In the genomic region with DNA sequence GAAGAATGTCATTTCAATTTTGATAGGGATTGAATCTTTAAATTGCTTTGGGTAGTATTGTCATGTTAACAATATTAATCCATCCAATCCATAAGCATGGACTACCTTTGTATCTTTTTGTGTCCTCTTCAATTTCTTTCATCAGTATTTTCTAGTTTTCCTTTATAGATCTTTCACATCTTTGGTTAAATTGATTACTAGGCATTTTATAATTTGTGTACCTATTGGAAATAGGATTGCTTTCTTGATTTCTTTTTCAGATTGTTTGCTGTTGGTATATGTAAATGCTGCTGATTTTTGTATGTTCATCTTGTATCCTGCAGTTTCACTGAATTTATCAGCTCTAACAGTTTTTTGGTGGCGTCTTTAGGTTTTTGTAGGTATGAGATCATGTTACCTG, we compare ENCODE assay signal across 17 cellular contexts. TPM values are rescaled to one million over a fixed set of nuclear protein-coding genes. Genes with fewer than 3 reads are reported as not detected.
A peak's percentile ranks its signal among the peaks of the same experiment; 100 is the strongest.
DNase-seq lines count a peak whose midpoint lies in the region; ATAC-seq, FAIRE-seq and TF ChIP-seq lines count a peak whose summit lies in the region.
"Had no signal": no experiment of that assay in that cellular context is flagged by ENCODE, and none has a peak within 500 bp of the region (broad histone marks: within the 10 kb centered on the region; RNA-seq: fewer than 3 reads in every experiment).

No MANE protein-coding gene starts in this region.

- H3K4me2 ChIP-seq in HepG2 (ENCODE audit: low read depth, low read length) = no peak overlapping the region
- peak overlapping the region; percentile 58 for H3K4me2 ChIP-seq in Karpas-422 (ENCODE audit: low read depth, low read length, poor library complexity, severe bottlenecking)
- H3K4me2 ChIP-seq in K562 (ENCODE audit: insufficient read depth, low read length) = no peak overlapping the region

- H3K27ac ChIP-seq in HepG2 (ENCODE audit: extremely low read length, insufficient read depth, low read length) = no peak overlapping the region
- no peak overlapping the region for H3K27ac ChIP-seq in right lobe of liver
- peak overlapping the region; percentile 78; the same call in 1 of the 2 replicates for H3K27ac ChIP-seq in Karpas-422 (ENCODE audit: low read length)
- H3K27ac ChIP-seq in K562 (ENCODE audit: extremely low read depth, low read depth, low read length) = no peak overlapping the region
- no peak overlapping the region for H3K27ac ChIP-seq in psoas muscle
- H3K27ac ChIP-seq: GM23248 had no signal

- in situ Hi-C loops in HepG2 (cut with HindIII; ENCODE audit: extremely low pct_ligation_motif_present, low pct_unique_long_range_greater_than_20kb) = no loop called here
- in situ Hi-C loops in K562 (cut with MboI) = no loop called here

- H3K36me3 ChIP-seq in HepG2 (replicated peaks in 1 of 2; ENCODE audit: control insufficient read depth in 1 of 2, insufficient read depth in 2 of 2, low read length in 2 of 2) (peaks cover 7 to 53% of the 10 kb centered on the region in 2 experiments), right lobe of liver (peaks cover 0 to 14% (median 4%) of the 10 kb centered on the region in 4 donors), Karpas-422 (ENCODE audit: insufficient read depth, low read length) (peaks cover 13% of the 10 kb centered on the region; the same call in 1 of the 2 replicates), K562 (ENCODE audit: control insufficient read depth, insufficient read depth, low read length) (peaks cover 39% of the 10 kb centered on the region; the same call in 2 of the 3 replicates), psoas muscle (ENCODE audit: insufficient read depth in 1 of 2, low read depth in 1 of 2) (peaks cover 0 to 53% of the 10 kb centered on the region in 2 donors)

- TF ChIP-seq EP300 in HepG2 (IDR thresholded peaks at IDR 0.05; ENCODE audit: low read depth in 2 of 2, low read length in 2 of 2) (no peak), HepG2 (CRISPR knock-in tag; IDR thresholded peaks at IDR 0.05; ENCODE audit: borderline replicate concordance) (no peak), K562 (IDR thresholded peaks at IDR 0.05; ENCODE audit: low read length) (no peak)

- ATAC-seq in HepG2 = no peak
- ATAC-seq in right lobe of liver = no peak
- no peak for ATAC-seq in K562
- no peak for ATAC-seq in psoas muscle

- no peaks in the 10 kb centered on the region for H3K9me1 ChIP-seq in K562 (ENCODE audit: control insufficient read depth, insufficient read depth, low read length)

- CTCF ChIA-PET in HepG2 (lab: Yijun Ruan, JAX; ENCODE audit: low intra/inter-chr PET ratio, low total read pairs) (no interaction called here), K562 (lab: Yijun Ruan, JAX; ENCODE audit: low intra/inter-chr PET ratio) (no interaction called here)

- DNase-seq in HepG2 (ENCODE audit: low spot score) = no peak
- DNase-seq in right lobe of liver = no peak
- no peak for DNase-seq in Karpas-422
- DNase-seq in K562 (ENCODE audit: extremely low read depth in 1 of 4, low spot score in 3 of 4) = no peak
- no peak for DNase-seq in psoas muscle
- DNase-seq in NCI-H2227 (lab: John Stamatoyannopoulos, UW; ENCODE audit: unreplicated experiment) = no peak
- DNase-seq: ACHN; BE2C; C1 segment of cervical spinal cord; Caco-2; CD4-positive, alpha-beta T cell; GDM1; GM23248 had no signal

- no TSS peak for BruUV-seq in HepG2 (replicated peaks; lab: Mats Ljungman, UMichigan)
- no TSS peak for BruUV-seq in K562 (replicated peaks; lab: Mats Ljungman, UMichigan)

- TF ChIP-seq CTCF in HepG2 (CRISPR knock-in tag; IDR thresholded peaks at IDR 0.05) (no peak), right lobe of liver (IDR thresholded peaks at IDR 0.05) (no peak), K562 (IDR thresholded peaks at IDR 0.05 in 2 of 3, conservative IDR thresholded peaks at IDR 0.05 in 1 of 3; ENCODE audit: insufficient read depth in 2 of 3, low read depth in 1 of 3, low read length in 3 of 3) (no peak), psoas muscle (IDR thresholded peaks at IDR 0.05) (no peak)

- H4K20me1 ChIP-seq in HepG2 (ENCODE audit: insufficient read depth, low read length) = no peaks in the 10 kb centered on the region
- no peaks in the 10 kb centered on the region for H4K20me1 ChIP-seq in Karpas-422 (ENCODE audit: insufficient read depth, low read depth, low read length)
- no peaks in the 10 kb centered on the region for H4K20me1 ChIP-seq in K562 (replicated peaks; ENCODE audit: control insufficient read depth, insufficient read depth, low read length)

- no peak overlapping the region for H3K9ac ChIP-seq in HepG2 (ENCODE audit: insufficient read depth, low read depth, low read length)
- H3K9ac ChIP-seq in Karpas-422 (ENCODE audit: low read length) = peak overlapping the region; percentile 1; the same call in 1 of the 2 replicates
- H3K9ac ChIP-seq in K562 (ENCODE audit: insufficient read depth in 1 of 2, low read depth in 2 of 2, low read length in 2 of 2) = no peak overlapping the region
- H3K9ac ChIP-seq: GM23248 had no signal

- intact Hi-C loops in HepG2 (cut with micrococcal nuclease; ENCODE audit: unreplicated experiment) (no loop called here), right lobe of liver (cut with DNase I) (no loop called here), K562 (cut with micrococcal nuclease) (no loop called here), psoas muscle (cut with DNase I) (no loop called here)

- POLR2A ChIA-PET in HepG2 (lab: Yijun Ruan, JAX) (no interaction called here), K562 (lab: Yijun Ruan, JAX) (no interaction called here)

- H3K4me1 ChIP-seq in HepG2 (ENCODE audit: insufficient read depth, low read length) = no peaks in the 10 kb centered on the region
- no peaks in the 10 kb centered on the region for H3K4me1 ChIP-seq in right lobe of liver
- H3K4me1 ChIP-seq in Karpas-422 (ENCODE audit: low read length) = peaks cover 28% of the 10 kb centered on the region
- H3K4me1 ChIP-seq in K562 (replicated peaks in 1 of 2; ENCODE audit: control insufficient read depth in 2 of 2, insufficient read depth in 2 of 2, low read length in 2 of 2) = no peaks in the 10 kb centered on the region
- H3K4me1 ChIP-seq in psoas muscle = no peaks in the 10 kb centered on the region
- H3K4me1 ChIP-seq: BE2C, Caco-2 had no signal

- TF ChIP-seq POLR2A in HepG2 (IDR thresholded peaks at IDR 0.05; ENCODE audit: insufficient read depth in 1 of 2, low read depth in 2 of 2, low read length in 2 of 2) (no peak), right lobe of liver (IDR thresholded peaks at IDR 0.05) (no peak), K562 (conservative IDR thresholded peaks at IDR 0.05) (no peak)

- H2AFZ ChIP-seq in HepG2 (ENCODE audit: low read length) (no peak overlapping the region), Karpas-422 (ENCODE audit: low read length) (no peak overlapping the region), K562 (ENCODE audit: low read depth, low read length) (no peak overlapping the region)
- H2AFZ ChIP-seq: GM23248 had no signal

- no peak for TF ChIP-seq RAD21 in HepG2 (CRISPR knock-in tag; IDR thresholded peaks at IDR 0.05)
- TF ChIP-seq RAD21 in K562 (CRISPR knock-in tag; conservative IDR thresholded peaks at IDR 0.05 in 1 of 2, IDR thresholded peaks at IDR 0.05 in 1 of 2) = no peak

- H3K79me2 ChIP-seq in HepG2 (ENCODE audit: insufficient read depth, low read length) (peaks cover 22% of the 10 kb centered on the region), Karpas-422 (ENCODE audit: low read length) (peaks cover 61% of the 10 kb centered on the region), K562 (ENCODE audit: control insufficient read depth, insufficient read depth, low read length) (peaks cover 16% of the 10 kb centered on the region)

- H3K27me3 ChIP-seq in HepG2 (ENCODE audit: control insufficient read depth in 1 of 2, insufficient read depth in 2 of 2, low read length in 2 of 2) (no peaks in the 10 kb centered on the region), right lobe of liver (no peaks in the 10 kb centered on the region), Karpas-422 (ENCODE audit: low read length) (no peaks in the 10 kb centered on the region), K562 (ENCODE audit: control insufficient read depth in 2 of 2, insufficient read depth in 2 of 2, low read length in 2 of 2) (no peaks in the 10 kb centered on the region), psoas muscle (ENCODE audit: insufficient read depth in 3 of 3, low read length in 2 of 3) (no peaks in the 10 kb centered on the region)
- H3K27me3 ChIP-seq: BE2C had no signal

- FAIRE-seq in HepG2 (lab: Jason Lieb, UNC) (no peak), K562 (lab: Jason Lieb, UNC) (no peak)
- FAIRE-seq: D721Med, GM12892, GM18507 had no signal

- H3K9me3 ChIP-seq in HepG2 (ENCODE audit: low read length) (no peaks in the 10 kb centered on the region), right lobe of liver (no peaks in the 10 kb centered on the region), Karpas-422 (ENCODE audit: low read length) (no peaks in the 10 kb centered on the region), K562 (replicated peaks; ENCODE audit: control insufficient read depth, insufficient read depth, low read depth, low read length) (no peaks in the 10 kb centered on the region), psoas muscle (no peaks in the 10 kb centered on the region)
- H3K9me3 ChIP-seq: BE2C, Caco-2, HAP-1 had no signal

- no peak overlapping the region for H3K4me3 ChIP-seq in HepG2 (replicated peaks in 1 of 3; ENCODE audit: insufficient read depth in 1 of 3, low read depth in 2 of 3, low read length in 3 of 3)
- H3K4me3 ChIP-seq in right lobe of liver = no peak overlapping the region
- H3K4me3 ChIP-seq in Karpas-422 (ENCODE audit: low read length) = no peak overlapping the region
- no peak overlapping the region for H3K4me3 ChIP-seq in K562
- H3K4me3 ChIP-seq in psoas muscle = no peak overlapping the region
- H3K4me3 ChIP-seq: GM23248, HAP-1 had no signal

- no peaks in the 10 kb centered on the region for H3K9me2 ChIP-seq in Karpas-422 (replicated peaks; ENCODE audit: insufficient read depth, low read length)

- WGBS in HepG2 (ENCODE audit: low lambda C conversion rate) = 97% methylated on average over 1 of the region's 1 CpG
- 94% methylated on average over 1 of the region's 1 CpG for whole genome bisulfite sequencing in right lobe of liver (ENCODE audit: insufficient coverage, low coverage, low lambda C conversion rate, missing lambda C conversion rate)
- WGBS in K562 (ENCODE audit: insufficient coverage, low coverage, missing lambda C conversion rate) = 100% methylated on average over 1 of the region's 1 CpG
- WGBS in psoas muscle, 3 donors = 97 to 100% (median 97%) methylated on average over 1 of the region's 1 CpG

RNA-seq across cellular contexts. Expression of a gene that starts 24.1 kb away (rescaled TPM):
- 10.7 and 15.8 TPM in 2 replicates for total RNA-seq in HepG2 (2016; rRNA removed; fragmentation: Illumina TruSeq; extraction: Trizol)
- total RNA-seq in HepG2 (2016; cell fraction: cytosol; rRNA removed; fragmentation: Illumina TruSeq; extraction: Trizol; ENCODE audit: low read depth) = 11.9 and 13.0 TPM in 2 replicates
- total RNA-seq in HepG2 (2016; cell fraction: insoluble cytoplasmic fraction; rRNA removed; fragmentation: Illumina TruSeq; extraction: Trizol) = 11.0 and 12.0 TPM in 2 replicates
- total RNA-seq in HepG2 (2016; cell fraction: membrane; rRNA removed; fragmentation: Illumina TruSeq; extraction: Trizol) = 7.1 and 7.7 TPM in 2 replicates
- total RNA-seq in HepG2 (2016; cell fraction: nucleus; rRNA removed; fragmentation: Illumina TruSeq; extraction: Trizol) = 25.1 and 30.0 TPM in 2 replicates
- 11.2 and 11.4 TPM in 2 replicates for polyA plus RNA-seq in HepG2 (2011; rRNA removed)
- polyA plus RNA-seq in HepG2 (2011; cell fraction: cytosol; rRNA removed) = 9.4 and 12.9 TPM in 2 replicates
- polyA plus RNA-seq in HepG2 (2011; cell fraction: nucleus; rRNA removed) = 12.5 and 13.3 TPM in 2 replicates
- polyA plus RNA-seq in HepG2 (2012) = 11.9 and 12.7 TPM in 2 replicates
- polyA plus RNA-seq in HepG2 (2016; cell fraction: cytosol; fragmentation: Illumina TruSeq; extraction: Trizol; ENCODE audit: low read depth) = 1.1 and 1.4 TPM in 2 replicates
- 14.1 and 15.6 TPM in 2 replicates for polyA plus RNA-seq in HepG2 (2016; cell fraction: insoluble cytoplasmic fraction; fragmentation: Illumina TruSeq; extraction: Trizol; ENCODE audit: low read depth)
- 2.8 and 3.3 TPM in 2 replicates for polyA plus RNA-seq in HepG2 (2016; cell fraction: membrane; fragmentation: Illumina TruSeq; extraction: Trizol; ENCODE audit: low read depth)
- polyA plus RNA-seq in HepG2 (2016; cell fraction: nucleus; fragmentation: Illumina TruSeq; extraction: Trizol; ENCODE audit: insufficient read depth, low read depth) = 5.2 and 5.6 TPM in 2 replicates
- polyA minus RNA-seq in HepG2 (2011; rRNA and poly(A)+ RNA removed; ENCODE audit: low replicate concordance) = 109 and 128 TPM in 2 replicates
- 16.8 and 32.3 TPM in 2 replicates for polyA minus RNA-seq in HepG2 (2011; cell fraction: cytosol; rRNA and poly(A)+ RNA removed)
- polyA minus RNA-seq in HepG2 (2011; cell fraction: nucleus; rRNA and poly(A)+ RNA removed) = 127 and 156 TPM in 2 replicates
- total RNA-seq in right lobe of liver = 10 to 100 TPM in 5 of 6 experiments, 1 to 10 TPM in 1; 9.2 to 22.1 (median 14.2) TPM
- total RNA-seq in Karpas-422 (2014; rRNA removed; shearing (Covaris generic); ENCODE audit: low replicate concordance) = 32.6 and 42.6 TPM in 2 replicates
- total RNA-seq in K562 (2011; cell fraction: chromatin; rRNA removed; ENCODE audit: low replicate concordance) = 73.8 and 85.5 TPM in 2 replicates
- 37.0 and 52.4 TPM in 2 replicates for total RNA-seq in K562 (2011; cell fraction: nucleolus; rRNA removed)
- 56.4 and 75.6 TPM in 2 replicates for total RNA-seq in K562 (2011; cell fraction: nucleoplasm; rRNA removed)
- 3.6 and 5.2 TPM in 2 replicates for total RNA-seq in K562 (2014; rRNA removed)
- 5.1 and 5.5 TPM in 2 replicates for total RNA-seq in K562 (2014; rRNA removed; fragmentation: Illumina TruSeq; extraction: Trizol)
- total RNA-seq in K562 (2015; rRNA removed; fragmentation: Illumina TruSeq; extraction: Trizol) = 3.5 and 3.6 TPM in 2 replicates
- total RNA-seq in K562 (2021) = 3.0 and 5.0 TPM in 2 replicates
- 5.3 and 6.3 TPM in 2 replicates for polyA plus RNA-seq in K562 (2011; rRNA removed)
- polyA plus RNA-seq in K562 (2011; cell fraction: cytosol; rRNA removed) = 3.3 and 3.4 TPM in 2 replicates
- 13.0 and 13.6 TPM in 2 replicates for polyA plus RNA-seq in K562 (2011; cell fraction: nucleus; rRNA removed)
- polyA plus RNA-seq in K562 (2012) = 2.8 and 12.7 TPM in 2 replicates
- polyA plus RNA-seq in K562 (2014; fragmentation: Illumina TruSeq; extraction: Trizol) = 2.2 and 2.5 TPM in 2 replicates
- polyA plus RNA-seq in K562 (2014; fragmentation: Nextera tagmentation; extraction: Ambion mirVana) = 1 to 10 TPM; 1.9 to 2.3 TPM
- 2.2 and 3.0 TPM in 2 replicates for polyA plus RNA-seq in K562 (2014; rRNA removed)
- 25.2 and 25.5 TPM in 2 replicates for polyA minus RNA-seq in K562 (2011; rRNA and poly(A)+ RNA removed)
- polyA minus RNA-seq in K562 (2011; cell fraction: cytosol; rRNA and poly(A)+ RNA removed) = 3.8 and 8.0 TPM in 2 replicates
- 27.1 and 38.0 TPM in 2 replicates for polyA minus RNA-seq in K562 (2011; cell fraction: nucleus; rRNA and poly(A)+ RNA removed)
- total RNA-seq in psoas muscle = 10 to 100 TPM; 15.0 to 28.8 (median 19.1) TPM
- polyA plus RNA-seq in psoas muscle = 1 to 10 TPM; 2.4 to 7.1 (median 5.1) TPM

RNA-seq across cellular contexts. Expression of a gene that starts 53.6 kb away (rescaled TPM):
- 26.2 and 32.3 TPM in 2 replicates for total RNA-seq in HepG2 (2016; rRNA removed; fragmentation: Illumina TruSeq; extraction: Trizol)
- total RNA-seq in HepG2 (2016; cell fraction: cytosol; rRNA removed; fragmentation: Illumina TruSeq; extraction: Trizol; ENCODE audit: low read depth) = 24.3 and 34.3 TPM in 2 replicates
- total RNA-seq in HepG2 (2016; cell fraction: insoluble cytoplasmic fraction; rRNA removed; fragmentation: Illumina TruSeq; extraction: Trizol) = 26.8 and 33.7 TPM in 2 replicates
- 16.7 and 17.3 TPM in 2 replicates for total RNA-seq in HepG2 (2016; cell fraction: membrane; rRNA removed; fragmentation: Illumina TruSeq; extraction: Trizol)
- total RNA-seq in HepG2 (2016; cell fraction: nucleus; rRNA removed; fragmentation: Illumina TruSeq; extraction: Trizol) = 18.8 and 22.5 TPM in 2 replicates
- 7.3 and 8.0 TPM in 2 replicates for polyA plus RNA-seq in HepG2 (2011; rRNA removed)
- polyA plus RNA-seq in HepG2 (2011; cell fraction: cytosol; rRNA removed) = 5.0 and 7.2 TPM in 2 replicates
- polyA plus RNA-seq in HepG2 (2011; cell fraction: nucleus; rRNA removed) = 3.7 and 4.9 TPM in 2 replicates
- polyA plus RNA-seq in HepG2 (2012) = 11.2 and 12.0 TPM in 2 replicates
- polyA plus RNA-seq in HepG2 (2016; cell fraction: cytosol; fragmentation: Illumina TruSeq; extraction: Trizol; ENCODE audit: low read depth) = 2.3 and 2.4 TPM in 2 replicates
- polyA plus RNA-seq in HepG2 (2016; cell fraction: insoluble cytoplasmic fraction; fragmentation: Illumina TruSeq; extraction: Trizol; ENCODE audit: low read depth) = 39.7 and 39.9 TPM in 2 replicates
- polyA plus RNA-seq in HepG2 (2016; cell fraction: membrane; fragmentation: Illumina TruSeq; extraction: Trizol; ENCODE audit: low read depth) = 7.4 and 8.2 TPM in 2 replicates
- 26.4 and 26.9 TPM in 2 replicates for polyA plus RNA-seq in HepG2 (2016; cell fraction: nucleus; fragmentation: Illumina TruSeq; extraction: Trizol; ENCODE audit: insufficient read depth, low read depth)
- 11.5 and 16.5 TPM in 2 replicates for polyA minus RNA-seq in HepG2 (2011; rRNA and poly(A)+ RNA removed; ENCODE audit: low replicate concordance)
- 6.4 and 7.6 TPM in 2 replicates for polyA minus RNA-seq in HepG2 (2011; cell fraction: cytosol; rRNA and poly(A)+ RNA removed)
- 9.3 and 11.1 TPM in 2 replicates for polyA minus RNA-seq in HepG2 (2011; cell fraction: nucleus; rRNA and poly(A)+ RNA removed)
- 1 to 10 TPM; 4.9 to 5.6 (median 5.4) TPM for total RNA-seq in right lobe of liver
- 6.4 and 11.8 TPM in 2 replicates for total RNA-seq in Karpas-422 (2014; rRNA removed; shearing (Covaris generic); ENCODE audit: low replicate concordance)
- 6.7 and 7.6 TPM in 2 replicates for total RNA-seq in K562 (2011; cell fraction: chromatin; rRNA removed; ENCODE audit: low replicate concordance)
- total RNA-seq in K562 (2011; cell fraction: nucleolus; rRNA removed) = 3.9 and 4.3 TPM in 2 replicates
- 4.7 and 5.0 TPM in 2 replicates for total RNA-seq in K562 (2011; cell fraction: nucleoplasm; rRNA removed)
- total RNA-seq in K562 (2014; rRNA removed) = 7.4 and 9.0 TPM in 2 replicates
- total RNA-seq in K562 (2014; rRNA removed; fragmentation: Illumina TruSeq; extraction: Trizol) = 12.6 and 14.6 TPM in 2 replicates
- 11.9 and 13.0 TPM in 2 replicates for total RNA-seq in K562 (2015; rRNA removed; fragmentation: Illumina TruSeq; extraction: Trizol)
- 17.6 and 19.0 TPM in 2 replicates for total RNA-seq in K562 (2021)
- polyA plus RNA-seq in K562 (2011; rRNA removed) = 5.7 and 7.0 TPM in 2 replicates
- polyA plus RNA-seq in K562 (2011; cell fraction: cytosol; rRNA removed) = 4.3 and 5.6 TPM in 2 replicates
- 3.7 and 3.9 TPM in 2 replicates for polyA plus RNA-seq in K562 (2011; cell fraction: nucleus; rRNA removed)
- 6.6 and 7.9 TPM in 2 replicates for polyA plus RNA-seq in K562 (2012)
- 10.6 and 14.0 TPM in 2 replicates for polyA plus RNA-seq in K562 (2014; fragmentation: Illumina TruSeq; extraction: Trizol)
- 1 to 10 TPM; 2.1 to 2.7 TPM for polyA plus RNA-seq in K562 (2014; fragmentation: Nextera tagmentation; extraction: Ambion mirVana)
- 6.2 and 7.8 TPM in 2 replicates for polyA plus RNA-seq in K562 (2014; rRNA removed)
- 14.7 and 16.9 TPM in 2 replicates for polyA minus RNA-seq in K562 (2011; rRNA and poly(A)+ RNA removed)
- polyA minus RNA-seq in K562 (2011; cell fraction: cytosol; rRNA and poly(A)+ RNA removed) = 4.9 and 5.4 TPM in 2 replicates
- polyA minus RNA-seq in K562 (2011; cell fraction: nucleus; rRNA and poly(A)+ RNA removed) = 3.5 and 5.7 TPM in 2 replicates
- total RNA-seq in psoas muscle = 10 to 100 TPM in 1 of 4 donors, 1 to 10 TPM in 3; 7.0 to 10.5 (median 8.4) TPM
- polyA plus RNA-seq in psoas muscle = 1 to 10 TPM; 2.8 to 5.6 (median 4.0) TPM
